In the genomic region with DNA sequence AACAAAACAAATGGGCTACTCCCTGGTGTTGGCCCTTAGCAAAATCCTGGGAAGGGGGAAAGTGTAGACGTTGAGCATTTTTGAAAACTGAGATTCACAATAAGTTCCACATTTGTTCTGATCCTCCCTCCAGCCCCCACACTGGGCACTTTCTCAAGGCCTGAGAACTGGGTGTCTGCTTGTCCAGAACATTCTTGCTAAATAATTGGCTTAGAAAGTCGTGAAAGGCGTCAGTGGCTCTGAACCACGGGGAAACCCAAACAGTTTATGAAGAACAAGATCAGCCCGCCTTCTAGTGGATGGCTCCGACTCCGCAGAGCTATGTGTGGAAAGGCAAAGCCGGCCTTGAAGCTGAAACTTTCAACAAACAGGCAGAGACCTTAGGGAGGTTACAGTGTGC, we compare ENCODE assay signal across 9 cellular contexts.
DNase-seq lines count a peak whose midpoint lies in the region; ATAC-seq and TF ChIP-seq lines count a peak whose summit lies in the region.
"Had no signal": no experiment of that assay in that cellular context is flagged by ENCODE, and none has a peak within 500 bp of the region (broad histone marks: within the 10 kb centered on the region; RNA-seq: fewer than 3 reads in every experiment).

No MANE protein-coding gene starts in this region.

- peak; percentile 79 to 85 for ATAC-seq in gastrocnemius medialis
- no peak for ATAC-seq in GM18867 (IDR thresholded peaks at IDR 0.05; ENCODE audit: unreplicated experiment)
- no peak for ATAC-seq in HG02938 (IDR thresholded peaks at IDR 0.05; ENCODE audit: unreplicated experiment)
- ATAC-seq in stimulated activated naive CD8-positive, alpha-beta T cell treated with anti-CD3 and anti-CD28 coated beads, Interleukin-15, amount 100 ng/mL, for 72 hours, result no peak

- peaks cover 0 to 9% of the 10 kb centered on the region in 2 donors for H3K4me1 ChIP-seq in gastrocnemius medialis

- DNase-seq in BJ (ENCODE audit: low read depth) (no peak), coronary artery (ENCODE audit: low spot score) (peak; percentile 96), left kidney (ENCODE audit: low read depth, low spot score) (peak; percentile 67), gastrocnemius medialis (peak; percentile 66 to 78), NCI-H1417 (lab: John Stamatoyannopoulos, UW) (no peak)
- DNase-seq in stimulated activated naive CD8-positive, alpha-beta T cell treated with anti-CD3 and anti-CD28 coated beads, Interleukin-15, amount 100 ng/mL, for 72 hours, result no peak

- peak; percentile 68 for TF ChIP-seq CTCF in BJ (IDR thresholded peaks at IDR 0.05; ENCODE audit: insufficient read depth, low read depth, low read length)
- TF ChIP-seq CTCF in coronary artery (IDR thresholded peaks at IDR 0.05), result peak; percentile 54
- TF ChIP-seq CTCF in gastrocnemius medialis (IDR thresholded peaks at IDR 0.05 in 4 of 5, conservative IDR thresholded peaks at IDR 0.05 in 1 of 5), result peak in 3 of 5 experiments; percentile 25 to 34 (median 26)

- no peaks in the 10 kb centered on the region for H3K36me3 ChIP-seq in BJ (ENCODE audit: control insufficient read depth, insufficient read depth, low read length)
- H3K36me3 ChIP-seq in gastrocnemius medialis, result no peaks in the 10 kb centered on the region

- no peak overlapping the region for H3K4me3 Mint-ChIP-seq in stimulated activated naive CD8-positive, alpha-beta T cell treated with anti-CD3 and anti-CD28 coated beads, Interleukin-15, amount 100 ng/mL, for 72 hours

- POLR2A ChIA-PET in BJ (lab: Charles Lee), result interaction anchor here (0.6 kb wide), 1 partner anchor 137 kb away, joined by 3 read pairs; no protein-coding TSS in a partner anchor

- CTCF ChIA-PET in BJ (lab: Yijun Ruan, JAX), result interaction anchor here (1.0 to 1.5 kb wide), 3 partner anchors 103 to 170 kb away, joined by 3 to 4 read pairs (median 3); no protein-coding TSS in a partner anchor

- H3K9me3 Mint-ChIP-seq in stimulated activated naive CD8-positive, alpha-beta T cell treated with anti-CD3 and anti-CD28 coated beads, Interleukin-15, amount 100 ng/mL, for 72 hours, result peaks cover 0 to 8% of the 10 kb centered on the region in 2 donors

- H3K27me3 ChIP-seq in BJ (ENCODE audit: control insufficient read depth, insufficient read depth, low read length), result no peaks in the 10 kb centered on the region
- H3K27me3 ChIP-seq in gastrocnemius medialis, result no peaks in the 10 kb centered on the region

- no peak overlapping the region for H3K27ac Mint-ChIP-seq in stimulated activated naive CD8-positive, alpha-beta T cell treated with anti-CD3 and anti-CD28 coated beads, Interleukin-15, amount 100 ng/mL, for 72 hours

- H3K4me3 ChIP-seq in BJ (ENCODE audit: low read depth, low read length) (no peak overlapping the region), coronary artery (peak overlapping the region; percentile 35), gastrocnemius medialis (no peak overlapping the region)

- H3K27me3 Mint-ChIP-seq in stimulated activated naive CD8-positive, alpha-beta T cell treated with anti-CD3 and anti-CD28 coated beads, Interleukin-15, amount 100 ng/mL, for 72 hours, result peaks cover 17% of the 10 kb centered on the region

- peaks cover 15% of the 10 kb centered on the region for H3K4me1 Mint-ChIP-seq in stimulated activated naive CD8-positive, alpha-beta T cell treated with anti-CD3 and anti-CD28 coated beads, Interleukin-15, amount 100 ng/mL, for 72 hours

- no peaks in the 10 kb centered on the region for H3K9me3 ChIP-seq in gastrocnemius medialis

- H3K27ac ChIP-seq in coronary artery (peak overlapping the region; percentile 73 to 85), gastrocnemius medialis (peak overlapping the region; percentile 38 to 68 (median 62))
- H3K27ac ChIP-seq: C4-2B had no signal

- in situ Hi-C loops in gastrocnemius medialis (cut with MboI; ENCODE audit: low sequenced_read_pairs in 4 of 4), result loop anchor here in 2 of 4 donors (5.0 to 25.0 kb wide), 2 partner anchors 165 to 295 kb away; no protein-coding TSS in a partner anchor

- no peak for TF ChIP-seq POLR2A in gastrocnemius medialis (IDR thresholded peaks at IDR 0.05)

- intact Hi-C loops in gastrocnemius medialis (cut with DNase I; ENCODE audit: low total_unique reads), result loop anchor here (1.0 to 10.0 kb wide), 3 partner anchors 62 to 168 kb away; no protein-coding TSS in a partner anchor

Comparison
In these comparisons a context has a peak if more than half of its experiments do, and no peak if none do; other contexts are left out.
1. DNase-seq: peak in coronary artery (single experiment), left kidney (single experiment) and gastrocnemius medialis (2 of 2); none in BJ (single experiment), stimulated activated naive CD8-positive, alpha-beta T cell treated with anti-CD3 and anti-CD28 coated beads, Interleukin-15, amount 100 ng/mL, for 72 hours (0 of 2) and NCI-H1417 (0 of 3).
2. ATAC-seq: peak in gastrocnemius medialis (2 of 2); none in GM18867 (single experiment), HG02938 (single experiment) and stimulated activated naive CD8-positive, alpha-beta T cell treated with anti-CD3 and anti-CD28 coated beads, Interleukin-15, amount 100 ng/mL, for 72 hours (single experiment).
3. Peak in every context shown above with its lines, with median percentiles within 50 percentile points of each other: CTCF ChIP-seq.